ENCODE assay signal across 1 cellular context in the genomic region with DNA sequence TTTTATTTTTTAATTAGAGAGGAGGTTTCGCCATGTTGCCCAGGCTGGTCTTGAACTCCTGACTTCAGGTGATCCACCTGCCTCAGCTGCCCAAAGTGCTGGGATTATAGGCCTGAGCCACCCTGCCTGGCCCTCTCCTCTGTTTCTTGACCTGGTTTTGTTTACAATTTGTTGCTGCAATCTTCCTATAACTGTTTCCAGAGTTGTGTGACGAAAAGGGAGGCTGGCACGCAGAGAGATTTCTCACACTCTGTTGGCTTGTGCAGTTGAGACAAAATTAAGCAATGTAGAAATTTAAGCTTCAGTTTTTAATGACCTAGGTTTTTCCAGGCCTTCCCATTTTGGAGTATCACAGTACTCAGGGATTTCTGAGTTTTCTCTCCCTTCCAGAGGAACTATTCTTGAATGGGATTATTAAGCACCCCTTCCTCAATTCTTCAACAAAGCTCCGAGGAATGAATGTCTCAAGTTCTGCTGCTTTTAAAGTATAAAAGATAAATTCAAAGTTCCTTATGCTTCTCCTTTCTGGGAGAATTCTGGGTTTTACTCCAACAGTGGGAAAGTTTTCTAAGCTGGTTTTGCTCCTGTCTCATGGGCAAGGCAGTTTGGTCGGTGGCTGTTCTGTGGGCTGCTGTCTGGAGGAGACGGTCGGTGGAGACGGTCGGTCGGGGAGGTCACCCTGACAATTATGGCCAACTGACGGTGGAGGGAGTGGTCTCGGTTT.
A peak's percentile ranks its signal among the peaks of the same experiment; 100 is the strongest.
TF ChIP-seq lines count a peak whose summit lies in the region.

No MANE protein-coding gene starts in this region.

TF ChIP-seq in IMR-90, 13 proteins besides CTCF, POLR2A, EP300 and RAD21:
- TF ChIP-seq CEBPB (IDR thresholded peaks at IDR 0.05; ENCODE audit: low read depth, low read length) (peak; percentile 65), RCOR1 (IDR thresholded peaks at IDR 0.05; ENCODE audit: insufficient replicate concordance, low read length) (no peak), MXI1 (IDR thresholded peaks at IDR 0.05; ENCODE audit: borderline replicate concordance, low read depth, low read length) (no peak), MAFK (IDR thresholded peaks at IDR 0.05; ENCODE audit: low read depth, low read length) (no peak), CHD1 (IDR thresholded peaks at IDR 0.05; ENCODE audit: low read depth, low read length) (peak; percentile 74; the same call in 1 of the 2 replicates), FOS (IDR thresholded peaks at IDR 0.05; ENCODE audit: low read depth, low read length) (no peak)
